In genomic region chr3:167862104-167862785, GRCh38 we compare ENCODE assay signal across 1 cellular context.
TF ChIP-seq lines count a peak whose summit lies in the region.

No MANE protein-coding gene starts in this region.

TF ChIP-seq in SK-N-SH, 30 proteins besides CTCF, POLR2A, EP300 and RAD21 (continued from another document):
- TF ChIP-seq REST (IDR thresholded peaks at IDR 0.05; ENCODE audit: low read depth, low read length) (no peak), FOSL2 (IDR thresholded peaks at IDR 0.05; ENCODE audit: borderline replicate concordance, low read depth) (no peak), ELF1 (IDR thresholded peaks at IDR 0.05) (no peak), RCOR1 (IDR thresholded peaks at IDR 0.05; ENCODE audit: low read length) (no peak)
